Comparison of ENCODE assay signal across 21 cellular contexts in the genomic region with DNA sequence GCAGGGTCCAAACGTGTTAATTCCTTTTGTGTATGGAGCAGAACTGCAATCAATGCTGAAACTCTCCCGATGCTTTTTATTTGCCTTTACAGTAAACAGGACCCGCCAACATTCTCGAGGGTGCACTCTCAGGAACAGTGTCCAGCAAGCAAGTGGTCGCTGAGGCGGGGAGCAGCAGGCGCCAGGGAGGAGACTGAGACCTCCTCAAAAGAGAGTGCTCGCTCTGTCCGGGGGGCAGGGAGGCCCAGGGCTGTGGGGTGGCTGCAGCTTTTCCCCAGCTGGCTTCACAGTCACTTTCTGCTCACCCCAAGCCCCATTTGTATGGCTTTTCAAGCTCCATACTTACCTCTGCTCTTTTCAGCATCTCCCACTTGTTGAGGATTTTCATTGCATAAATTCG.
"Had no signal": no experiment of that assay in that cellular context is flagged by ENCODE, and none has a peak within 500 bp of the region (broad histone marks: within the 10 kb centered on the region; RNA-seq: fewer than 3 reads in every experiment).

No MANE protein-coding gene starts in this region.

- H3K9me3 ChIP-seq: colonic mucosa, heart right ventricle, transverse colon, uterus had no signal

- H3K4me3 Mint-ChIP-seq: activated CD4-positive, alpha-beta T cell treated with anti-CD3 and anti-CD28 coated beads, Interleukin-2, amount 10 ng/mL, durations not matched to agents 7 days and 5 days; activated CD8-positive, alpha-beta memory T cell treated with anti-CD3 and anti-CD28 coated beads, Interleukin-2, amount 10 ng/mL, durations not matched to agents 7 days and 5 days; activated CD8-positive, alpha-beta T cell treated with anti-CD3 and anti-CD28 coated beads for 36 hours; activated naive CD4-positive, alpha-beta T cell treated with anti-CD3 and anti-CD28 coated beads, Interleukin-2, amount 50 U/mL, for 24 hours; activated T-helper 1 cell treated with anti-CD3 and anti-CD28 coated beads, Interleukin-12 subunit alpha, Interleukin-12 subunit beta, Interleukin-2, Interleukin-4 antibody, amounts not matched to agents 30 ng/mL and 10 ng/mL and 1 ng/mL, durations not matched to agents 14 hours and 24 hours and 36 hours; central memory CD8-positive, alpha-beta T cell; naive thymus-derived CD4-positive, alpha-beta T cell; neural progenitor cell; stimulated activated naive CD8-positive, alpha-beta T cell treated with anti-CD3 and anti-CD28 coated beads, Interleukin-15, Interleukin-2, amounts not matched to agents 100 ng/mL and 50 ng/mL, for 24 hours; T-helper 17 cell had no signal

- H3K36me3 ChIP-seq: colonic mucosa, neural progenitor cell, transverse colon, uterus had no signal

- H3K4me3 ChIP-seq: colonic mucosa, heart right ventricle, neural progenitor cell, transverse colon, uterus had no signal

- H3K27me3 Mint-ChIP-seq: activated CD4-positive, alpha-beta T cell treated with anti-CD3 and anti-CD28 coated beads, Interleukin-2, amount 10 ng/mL, durations not matched to agents 7 days and 5 days; activated CD8-positive, alpha-beta memory T cell treated with anti-CD3 and anti-CD28 coated beads, Interleukin-2, amount 10 ng/mL, durations not matched to agents 7 days and 5 days; activated CD8-positive, alpha-beta T cell treated with anti-CD3 and anti-CD28 coated beads for 36 hours; activated naive CD4-positive, alpha-beta T cell treated with anti-CD3 and anti-CD28 coated beads, Interleukin-2, amount 50 U/mL, for 24 hours; central memory CD8-positive, alpha-beta T cell; naive thymus-derived CD4-positive, alpha-beta T cell; stimulated activated naive CD8-positive, alpha-beta T cell treated with anti-CD3 and anti-CD28 coated beads, Interleukin-15, Interleukin-2, amounts not matched to agents 100 ng/mL and 50 ng/mL, for 24 hours; T-helper 17 cell had no signal

- H3K9me3 Mint-ChIP-seq: activated CD4-positive, alpha-beta T cell treated with anti-CD3 and anti-CD28 coated beads, Interleukin-2, amount 10 ng/mL, durations not matched to agents 7 days and 5 days; activated CD8-positive, alpha-beta T cell treated with anti-CD3 and anti-CD28 coated beads for 36 hours; activated naive CD4-positive, alpha-beta T cell treated with anti-CD3 and anti-CD28 coated beads, Interleukin-2, amount 50 U/mL, for 24 hours; activated T-helper 1 cell treated with anti-CD3 and anti-CD28 coated beads, Interleukin-12 subunit alpha, Interleukin-12 subunit beta, Interleukin-2, Interleukin-4 antibody, amounts not matched to agents 30 ng/mL and 10 ng/mL and 1 ng/mL, durations not matched to agents 14 hours and 24 hours and 36 hours; central memory CD8-positive, alpha-beta T cell; naive thymus-derived CD4-positive, alpha-beta T cell; neural progenitor cell; stimulated activated naive CD8-positive, alpha-beta T cell treated with anti-CD3 and anti-CD28 coated beads, Interleukin-15, Interleukin-2, amounts not matched to agents 100 ng/mL and 50 ng/mL, for 24 hours had no signal

- H3K27me3 ChIP-seq: brain microvascular endothelial cell, colonic mucosa, heart right ventricle, neural progenitor cell, transverse colon, uterus had no signal

- H3K9ac ChIP-seq: neural progenitor cell had no signal

- H3K4me1 ChIP-seq: colonic mucosa, neural progenitor cell, transverse colon, uterus had no signal

- DNase-seq: activated CD4-positive, alpha-beta T cell treated with anti-CD3 and anti-CD28 coated beads, Interleukin-2, amount 10 ng/mL, durations not matched to agents 7 days and 5 days; activated CD8-positive, alpha-beta memory T cell treated with anti-CD3 and anti-CD28 coated beads, Interleukin-2, amount 10 ng/mL, durations not matched to agents 7 days and 5 days; activated CD8-positive, alpha-beta T cell treated with anti-CD3 and anti-CD28 coated beads for 36 hours; activated gamma-delta T cell; activated T-cell treated with anti-CD3 and anti-CD28 coated beads for 4 hours; colonic mucosa; islet precursor cell; naive thymus-derived CD4-positive, alpha-beta T cell; retina; stimulated activated CD4-positive, alpha-beta T cell treated with anti-CD3 and anti-CD28 coated beads, Interleukin-4, amount 100 ng/mL, for 4 hours; T-helper 17 cell; transverse colon had no signal

- H3K36me3 Mint-ChIP-seq: activated CD8-positive, alpha-beta memory T cell treated with anti-CD3 and anti-CD28 coated beads, Interleukin-2, amount 10 ng/mL, durations not matched to agents 7 days and 5 days had no signal

- H3K27ac ChIP-seq: colonic mucosa, neural progenitor cell, transverse colon, uterus had no signal

- H3K4me1 Mint-ChIP-seq: activated CD4-positive, alpha-beta T cell treated with anti-CD3 and anti-CD28 coated beads, Interleukin-2, amount 10 ng/mL, durations not matched to agents 7 days and 5 days; activated CD8-positive, alpha-beta memory T cell treated with anti-CD3 and anti-CD28 coated beads, Interleukin-2, amount 10 ng/mL, durations not matched to agents 7 days and 5 days; activated naive CD4-positive, alpha-beta T cell treated with anti-CD3 and anti-CD28 coated beads, Interleukin-2, amount 50 U/mL, for 24 hours; central memory CD8-positive, alpha-beta T cell; naive thymus-derived CD4-positive, alpha-beta T cell had no signal

- ATAC-seq: activated CD4-positive, CD25-positive, alpha-beta regulatory T cell treated with anti-CD3 and anti-CD28 coated beads, Interleukin-2, amount 50 U/mL, for 24 hours; activated CD8-positive, alpha-beta memory T cell treated with anti-CD3 and anti-CD28 coated beads, Interleukin-2, amount 10 ng/mL, durations not matched to agents 7 days and 5 days; activated CD8-positive, alpha-beta T cell treated with anti-CD3 and anti-CD28 coated beads for 36 hours; naive thymus-derived CD4-positive, alpha-beta T cell; T-helper 17 cell had no signal

- H3K27ac Mint-ChIP-seq: activated CD4-positive, alpha-beta T cell treated with anti-CD3 and anti-CD28 coated beads, Interleukin-2, amount 10 ng/mL, durations not matched to agents 7 days and 5 days; activated CD8-positive, alpha-beta memory T cell treated with anti-CD3 and anti-CD28 coated beads, Interleukin-2, amount 10 ng/mL, durations not matched to agents 7 days and 5 days; activated CD8-positive, alpha-beta T cell treated with anti-CD3 and anti-CD28 coated beads for 36 hours; activated T-helper 1 cell treated with anti-CD3 and anti-CD28 coated beads, Interleukin-12 subunit alpha, Interleukin-12 subunit beta, Interleukin-2, Interleukin-4 antibody, amounts not matched to agents 30 ng/mL and 10 ng/mL and 1 ng/mL, durations not matched to agents 14 hours and 24 hours and 36 hours; naive thymus-derived CD4-positive, alpha-beta T cell; stimulated activated naive CD8-positive, alpha-beta T cell treated with anti-CD3 and anti-CD28 coated beads, Interleukin-15, Interleukin-2, amounts not matched to agents 100 ng/mL and 50 ng/mL, for 24 hours; T-helper 17 cell had no signal
